Comparison of ENCODE assay signal across 19 cellular contexts in the genomic region with DNA sequence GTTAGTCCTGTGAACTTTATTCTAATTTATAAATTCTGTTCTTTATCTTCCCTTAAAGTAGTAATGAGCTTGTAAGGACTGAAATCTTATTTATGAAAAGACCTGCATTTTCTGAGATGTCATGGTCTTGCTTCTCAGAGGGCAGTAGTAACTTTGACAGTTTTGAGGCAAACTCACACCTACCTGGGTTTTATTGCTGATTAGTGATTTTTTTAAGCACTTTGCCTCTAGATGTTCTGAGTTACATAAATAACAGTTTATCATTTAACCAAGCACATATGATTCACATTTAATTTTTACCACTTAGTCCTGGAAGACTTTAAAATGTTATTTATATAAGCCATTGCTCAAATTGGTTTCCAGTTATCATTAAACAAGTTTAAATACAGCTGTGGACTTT. TPM values are rescaled to one million over a fixed set of nuclear protein-coding genes. Genes with fewer than 3 reads are reported as not detected.
DNase-seq lines count a peak whose midpoint lies in the region; ATAC-seq, FAIRE-seq and TF ChIP-seq lines count a peak whose summit lies in the region.
"Had no signal": no experiment of that assay in that cellular context is flagged by ENCODE, and none has a peak within 500 bp of the region (broad histone marks: within the 10 kb centered on the region; RNA-seq: fewer than 3 reads in every experiment).

No MANE protein-coding gene starts in this region.

- H3K9me3 ChIP-seq in RWPE2 (ENCODE audit: severe bottlenecking): no peaks in the 10 kb centered on the region
- no peaks in the 10 kb centered on the region for H3K9me3 ChIP-seq in liver (ENCODE audit: control insufficient read depth in 4 of 4, low read length in 3 of 4)
- H3K9me3 ChIP-seq: Caco-2, HAP-1 had no signal

- H3K27me3 ChIP-seq in RWPE2 (ENCODE audit: insufficient read depth, poor library complexity, severe bottlenecking) (no peaks in the 10 kb centered on the region), liver (ENCODE audit: control insufficient read depth in 4 of 4, insufficient read depth in 4 of 4, low read length in 3 of 4) (no peaks in the 10 kb centered on the region)

- H3K36me3 ChIP-seq in RWPE2 (ENCODE audit: low read depth): peaks cover 29% of the 10 kb centered on the region
- no peaks in the 10 kb centered on the region for H3K36me3 ChIP-seq in liver (ENCODE audit: control insufficient read depth in 4 of 4, insufficient read depth in 3 of 4, low read depth in 1 of 4, low read length in 3 of 4)
- H3K36me3 ChIP-seq: HAP-1 had no signal

- ATAC-seq in RWPE2 (ENCODE audit: low read depth): no peak

- H3K4me1 ChIP-seq in RWPE2 (ENCODE audit: insufficient read depth, poor library complexity, severe bottlenecking) (peaks cover 13% of the 10 kb centered on the region), liver (ENCODE audit: control insufficient read depth in 4 of 4, insufficient read depth in 4 of 4, low read length in 3 of 4) (peaks cover 8 to 32% (median 26%) of the 10 kb centered on the region in 4 donors)

- TF ChIP-seq RAD21 in liver (IDR thresholded peaks at IDR 0.05): no peak

- no peak for FAIRE-seq in D721Med (lab: Jason Lieb, UNC)
- FAIRE-seq: A204.1, G401.6, GM12891, GM18507, HTR-8/SVneo had no signal

- DNase-seq in RWPE2 (ENCODE audit: low spot score) (no peak), epithelial cell of prostate (ENCODE audit: low read depth, low spot score) (no peak), D721Med (ENCODE audit: insufficient read length, low spot score) (no peak), SKM-1 treated with dmso at 0.1 percent for 144 hours (lab: John Stamatoyannopoulos, UW; ENCODE audit: unreplicated experiment) (no peak), coronary artery (ENCODE audit: low spot score) (no peak)
- DNase-seq in stimulated activated CD4-positive, alpha-beta T cell treated with anti-CD3 and anti-CD28 coated beads, Interleukin-2, amount 100 ng/mL, for 48 hours: no peak
- DNase-seq: AML-193; Caco-2; CD4-positive, alpha-beta T cell; DND-41; GM23248 had no signal

- H3K4me3 ChIP-seq in RWPE2 (ENCODE audit: severe bottlenecking): no peak overlapping the region
- H3K4me3 ChIP-seq in liver (ENCODE audit: low read depth in 1 of 3, low read length in 3 of 3): no peak overlapping the region
- no peak overlapping the region for H3K4me3 ChIP-seq in coronary artery
- H3K4me3 ChIP-seq: GM23248, HAP-1 had no signal

- H3K27ac ChIP-seq in RWPE2 (ENCODE audit: poor library complexity, severe bottlenecking): peak overlapping the region; percentile 1
- peak overlapping the region; percentile 26 for H3K27ac ChIP-seq in epithelial cell of prostate
- H3K27ac ChIP-seq in liver (ENCODE audit: low read depth in 1 of 2, low read length in 2 of 2): peak overlapping the region; percentile 15 to 69
- H3K27ac ChIP-seq in coronary artery: no peak overlapping the region
- H3K27ac ChIP-seq: GM23248, KMS-11 had no signal

- TF ChIP-seq CTCF in RWPE2 (IDR thresholded peaks at IDR 0.05; ENCODE audit: poor library complexity, severe bottlenecking) (no peak), liver (IDR thresholded peaks at IDR 0.05; ENCODE audit: low read depth, low read length, missing input control) (no peak), D721Med (IDR thresholded peaks at IDR 0.05; ENCODE audit: insufficient read depth, missing control alignments) (no peak), coronary artery (IDR thresholded peaks at IDR 0.05) (no peak)

- no peak overlapping the region for H3K9ac ChIP-seq in liver (ENCODE audit: low read depth in 1 of 2, low read length in 2 of 2)
- H3K9ac ChIP-seq: GM23248, KMS-11 had no signal

TF ChIP-seq in liver, 16 proteins besides CTCF, POLR2A, EP300 and RAD21:
- no peak for TF ChIP-seq HNF4G (IDR thresholded peaks at IDR 0.05)
- no peak for TF ChIP-seq YY1 (IDR thresholded peaks at IDR 0.05)
- TF ChIP-seq, protein P1, sequence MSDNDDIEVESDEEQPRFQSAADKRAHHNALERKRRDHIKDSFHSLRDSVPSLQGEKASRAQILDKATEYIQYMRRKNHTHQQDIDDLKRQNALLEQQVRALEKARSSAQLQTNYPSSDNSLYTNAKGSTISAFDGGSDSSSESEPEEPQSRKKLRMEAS (IDR thresholded peaks at IDR 0.05): no peak
- no peak for TF ChIP-seq JUND (IDR thresholded peaks at IDR 0.05)
- TF ChIP-seq RXRA (IDR thresholded peaks at IDR 0.05): no peak
- TF ChIP-seq, protein P2, sequence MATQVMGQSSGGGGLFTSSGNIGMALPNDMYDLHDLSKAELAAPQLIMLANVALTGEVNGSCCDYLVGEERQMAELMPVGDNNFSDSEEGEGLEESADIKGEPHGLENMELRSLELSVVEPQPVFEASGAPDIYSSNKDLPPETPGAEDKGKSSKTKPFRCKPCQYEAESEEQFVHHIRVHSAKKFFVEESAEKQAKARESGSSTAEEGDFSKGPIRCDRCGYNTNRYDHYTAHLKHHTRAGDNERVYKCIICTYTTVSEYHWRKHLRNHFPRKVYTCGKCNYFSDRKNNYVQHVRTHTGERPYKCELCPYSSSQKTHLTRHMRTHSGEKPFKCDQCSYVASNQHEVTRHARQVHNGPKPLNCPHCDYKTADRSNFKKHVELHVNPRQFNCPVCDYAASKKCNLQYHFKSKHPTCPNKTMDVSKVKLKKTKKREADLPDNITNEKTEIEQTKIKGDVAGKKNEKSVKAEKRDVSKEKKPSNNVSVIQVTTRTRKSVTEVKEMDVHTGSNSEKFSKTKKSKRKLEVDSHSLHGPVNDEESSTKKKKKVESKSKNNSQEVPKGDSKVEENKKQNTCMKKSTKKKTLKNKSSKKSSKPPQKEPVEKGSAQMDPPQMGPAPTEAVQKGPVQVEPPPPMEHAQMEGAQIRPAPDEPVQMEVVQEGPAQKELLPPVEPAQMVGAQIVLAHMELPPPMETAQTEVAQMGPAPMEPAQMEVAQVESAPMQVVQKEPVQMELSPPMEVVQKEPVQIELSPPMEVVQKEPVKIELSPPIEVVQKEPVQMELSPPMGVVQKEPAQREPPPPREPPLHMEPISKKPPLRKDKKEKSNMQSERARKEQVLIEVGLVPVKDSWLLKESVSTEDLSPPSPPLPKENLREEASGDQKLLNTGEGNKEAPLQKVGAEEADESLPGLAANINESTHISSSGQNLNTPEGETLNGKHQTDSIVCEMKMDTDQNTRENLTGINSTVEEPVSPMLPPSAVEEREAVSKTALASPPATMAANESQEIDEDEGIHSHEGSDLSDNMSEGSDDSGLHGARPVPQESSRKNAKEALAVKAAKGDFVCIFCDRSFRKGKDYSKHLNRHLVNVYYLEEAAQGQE (IDR thresholded peaks at IDR 0.05): no peak
- TF ChIP-seq HNF4A (conservative IDR thresholded peaks at IDR 0.05): no peak
- TF ChIP-seq, protein P3, sequence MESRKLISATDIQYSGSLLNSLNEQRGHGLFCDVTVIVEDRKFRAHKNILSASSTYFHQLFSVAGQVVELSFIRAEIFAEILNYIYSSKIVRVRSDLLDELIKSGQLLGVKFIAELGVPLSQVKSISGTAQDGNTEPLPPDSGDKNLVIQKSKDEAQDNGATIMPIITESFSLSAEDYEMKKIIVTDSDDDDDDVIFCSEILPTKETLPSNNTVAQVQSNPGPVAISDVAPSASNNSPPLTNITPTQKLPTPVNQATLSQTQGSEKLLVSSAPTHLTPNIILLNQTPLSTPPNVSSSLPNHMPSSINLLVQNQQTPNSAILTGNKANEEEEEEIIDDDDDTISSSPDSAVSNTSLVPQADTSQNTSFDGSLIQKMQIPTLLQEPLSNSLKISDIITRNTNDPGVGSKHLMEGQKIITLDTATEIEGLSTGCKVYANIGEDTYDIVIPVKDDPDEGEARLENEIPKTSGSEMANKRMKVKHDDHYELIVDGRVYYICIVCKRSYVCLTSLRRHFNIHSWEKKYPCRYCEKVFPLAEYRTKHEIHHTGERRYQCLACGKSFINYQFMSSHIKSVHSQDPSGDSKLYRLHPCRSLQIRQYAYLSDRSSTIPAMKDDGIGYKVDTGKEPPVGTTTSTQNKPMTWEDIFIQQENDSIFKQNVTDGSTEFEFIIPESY (IDR thresholded peaks at IDR 0.05): no peak
- TF ChIP-seq FOXA2 (IDR thresholded peaks at IDR 0.05): no peak

RNA-seq across cellular contexts. Expression of a gene that starts 10.7 kb away (rescaled TPM):
- total RNA-seq in liver: 10 to 100 TPM in 1 of 2 donors, 1 to 10 TPM in 1; 6.3 to 13.5 TPM
- polyA plus RNA-seq in liver: 10 to 100 TPM; 14.1 to 15.7 TPM

Comparison
In these comparisons a context has a peak if more than half of its experiments do, and no peak if none do; other contexts are left out.
1. H3K27ac ChIP-seq: peak in RWPE2 (single experiment), epithelial cell of prostate (single experiment) and liver (2 of 2); none in coronary artery (0 of 2).